1 cellular context compared by ENCODE assay signal in genomic region chr17:28701987-28702751, GRCh38.
TF ChIP-seq lines count a peak whose summit lies in the region.

No MANE protein-coding gene starts in this region.

TF ChIP-seq in HepG2, 621 proteins besides CTCF, POLR2A, EP300 and RAD21 (continued from another document and continues in another):
- no peak for TF ChIP-seq ZHX1 (CRISPR knock-in tag; IDR thresholded peaks at IDR 0.05; ENCODE audit: low read depth)
- no peak for TF ChIP-seq ARHGAP35 (CRISPR knock-in tag; IDR thresholded peaks at IDR 0.05; ENCODE audit: borderline replicate concordance)
- TF ChIP-seq ZSCAN5A (CRISPR knock-in tag; IDR thresholded peaks at IDR 0.05; ENCODE audit: borderline replicate concordance): no peak
- TF ChIP-seq, protein P1, sequence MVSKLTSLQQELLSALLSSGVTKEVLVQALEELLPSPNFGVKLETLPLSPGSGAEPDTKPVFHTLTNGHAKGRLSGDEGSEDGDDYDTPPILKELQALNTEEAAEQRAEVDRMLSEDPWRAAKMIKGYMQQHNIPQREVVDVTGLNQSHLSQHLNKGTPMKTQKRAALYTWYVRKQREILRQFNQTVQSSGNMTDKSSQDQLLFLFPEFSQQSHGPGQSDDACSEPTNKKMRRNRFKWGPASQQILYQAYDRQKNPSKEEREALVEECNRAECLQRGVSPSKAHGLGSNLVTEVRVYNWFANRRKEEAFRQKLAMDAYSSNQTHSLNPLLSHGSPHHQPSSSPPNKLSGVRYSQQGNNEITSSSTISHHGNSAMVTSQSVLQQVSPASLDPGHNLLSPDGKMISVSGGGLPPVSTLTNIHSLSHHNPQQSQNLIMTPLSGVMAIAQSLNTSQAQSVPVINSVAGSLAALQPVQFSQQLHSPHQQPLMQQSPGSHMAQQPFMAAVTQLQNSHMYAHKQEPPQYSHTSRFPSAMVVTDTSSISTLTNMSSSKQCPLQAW (CRISPR knock-in tag; IDR thresholded peaks at IDR 0.05): no peak
- TF ChIP-seq ZNF333 (CRISPR knock-in tag; IDR thresholded peaks at IDR 0.05; ENCODE audit: borderline replicate concordance): no peak
- TF ChIP-seq ZNF10 (CRISPR knock-in tag; IDR thresholded peaks at IDR 0.05; ENCODE audit: borderline replicate concordance, low read depth): no peak
- TF ChIP-seq, protein P2, sequence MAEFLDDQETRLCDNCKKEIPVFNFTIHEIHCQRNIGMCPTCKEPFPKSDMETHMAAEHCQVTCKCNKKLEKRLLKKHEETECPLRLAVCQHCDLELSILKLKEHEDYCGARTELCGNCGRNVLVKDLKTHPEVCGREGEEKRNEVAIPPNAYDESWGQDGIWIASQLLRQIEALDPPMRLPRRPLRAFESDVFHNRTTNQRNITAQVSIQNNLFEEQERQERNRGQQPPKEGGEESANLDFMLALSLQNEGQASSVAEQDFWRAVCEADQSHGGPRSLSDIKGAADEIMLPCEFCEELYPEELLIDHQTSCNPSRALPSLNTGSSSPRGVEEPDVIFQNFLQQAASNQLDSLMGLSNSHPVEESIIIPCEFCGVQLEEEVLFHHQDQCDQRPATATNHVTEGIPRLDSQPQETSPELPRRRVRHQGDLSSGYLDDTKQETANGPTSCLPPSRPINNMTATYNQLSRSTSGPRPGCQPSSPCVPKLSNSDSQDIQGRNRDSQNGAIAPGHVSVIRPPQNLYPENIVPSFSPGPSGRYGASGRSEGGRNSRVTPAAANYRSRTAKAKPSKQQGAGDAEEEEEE (CRISPR knock-in tag; IDR thresholded peaks at IDR 0.05; ENCODE audit: borderline replicate concordance): no peak
- no peak for TF ChIP-seq GABPB1 (CRISPR knock-in tag; IDR thresholded peaks at IDR 0.05)
- TF ChIP-seq SOX5 (CRISPR knock-in tag; IDR thresholded peaks at IDR 0.05; ENCODE audit: borderline replicate concordance): no peak
- TF ChIP-seq, protein P3, sequence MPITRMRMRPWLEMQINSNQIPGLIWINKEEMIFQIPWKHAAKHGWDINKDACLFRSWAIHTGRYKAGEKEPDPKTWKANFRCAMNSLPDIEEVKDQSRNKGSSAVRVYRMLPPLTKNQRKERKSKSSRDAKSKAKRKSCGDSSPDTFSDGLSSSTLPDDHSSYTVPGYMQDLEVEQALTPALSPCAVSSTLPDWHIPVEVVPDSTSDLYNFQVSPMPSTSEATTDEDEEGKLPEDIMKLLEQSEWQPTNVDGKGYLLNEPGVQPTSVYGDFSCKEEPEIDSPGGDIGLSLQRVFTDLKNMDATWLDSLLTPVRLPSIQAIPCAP (CRISPR knock-in tag; IDR thresholded peaks at IDR 0.05; ENCODE audit: low read depth): no peak
- no peak for TF ChIP-seq ZNF777 (CRISPR knock-in tag; IDR thresholded peaks at IDR 0.05)
- no peak for TF ChIP-seq KLF15 (CRISPR knock-in tag; IDR thresholded peaks at IDR 0.05; ENCODE audit: borderline replicate concordance)
- TF ChIP-seq FOSL1 (CRISPR knock-in tag; IDR thresholded peaks at IDR 0.05; ENCODE audit: borderline replicate concordance): no peak
- no peak for TF ChIP-seq ZBTB38 (CRISPR knock-in tag; IDR thresholded peaks at IDR 0.05)
- no peak for TF ChIP-seq THAP11 (CRISPR knock-in tag; IDR thresholded peaks at IDR 0.05)
- TF ChIP-seq, protein P4, sequence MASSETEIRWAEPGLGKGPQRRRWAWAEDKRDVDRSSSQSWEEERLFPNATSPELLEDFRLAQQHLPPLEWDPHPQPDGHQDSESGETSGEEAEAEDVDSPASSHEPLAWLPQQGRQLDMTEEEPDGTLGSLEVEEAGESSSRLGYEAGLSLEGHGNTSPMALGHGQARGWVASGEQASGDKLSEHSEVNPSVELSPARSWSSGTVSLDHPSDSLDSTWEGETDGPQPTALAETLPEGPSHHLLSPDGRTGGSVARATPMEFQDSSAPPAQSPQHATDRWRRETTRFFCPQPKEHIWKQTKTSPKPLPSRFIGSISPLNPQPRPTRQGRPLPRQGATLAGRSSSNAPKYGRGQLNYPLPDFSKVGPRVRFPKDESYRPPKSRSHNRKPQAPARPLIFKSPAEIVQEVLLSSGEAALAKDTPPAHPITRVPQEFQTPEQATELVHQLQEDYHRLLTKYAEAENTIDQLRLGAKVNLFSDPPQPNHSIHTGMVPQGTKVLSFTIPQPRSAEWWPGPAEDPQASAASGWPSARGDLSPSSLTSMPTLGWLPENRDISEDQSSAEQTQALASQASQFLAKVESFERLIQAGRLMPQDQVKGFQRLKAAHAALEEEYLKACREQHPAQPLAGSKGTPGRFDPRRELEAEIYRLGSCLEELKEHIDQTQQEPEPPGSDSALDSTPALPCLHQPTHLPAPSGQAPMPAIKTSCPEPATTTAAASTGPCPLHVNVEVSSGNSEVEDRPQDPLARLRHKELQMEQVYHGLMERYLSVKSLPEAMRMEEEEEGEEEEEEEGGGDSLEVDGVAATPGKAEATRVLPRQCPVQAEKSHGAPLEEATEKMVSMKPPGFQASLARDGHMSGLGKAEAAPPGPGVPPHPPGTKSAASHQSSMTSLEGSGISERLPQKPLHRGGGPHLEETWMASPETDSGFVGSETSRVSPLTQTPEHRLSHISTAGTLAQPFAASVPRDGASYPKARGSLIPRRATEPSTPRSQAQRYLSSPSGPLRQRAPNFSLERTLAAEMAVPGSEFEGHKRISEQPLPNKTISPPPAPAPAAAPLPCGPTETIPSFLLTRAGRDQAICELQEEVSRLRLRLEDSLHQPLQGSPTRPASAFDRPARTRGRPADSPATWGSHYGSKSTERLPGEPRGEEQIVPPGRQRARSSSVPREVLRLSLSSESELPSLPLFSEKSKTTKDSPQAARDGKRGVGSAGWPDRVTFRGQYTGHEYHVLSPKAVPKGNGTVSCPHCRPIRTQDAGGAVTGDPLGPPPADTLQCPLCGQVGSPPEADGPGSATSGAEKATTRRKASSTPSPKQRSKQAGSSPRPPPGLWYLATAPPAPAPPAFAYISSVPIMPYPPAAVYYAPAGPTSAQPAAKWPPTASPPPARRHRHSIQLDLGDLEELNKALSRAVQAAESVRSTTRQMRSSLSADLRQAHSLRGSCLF (CRISPR knock-in tag; IDR thresholded peaks at IDR 0.05; ENCODE audit: borderline replicate concordance): no peak
- TF ChIP-seq KLF13 (CRISPR knock-in tag; IDR thresholded peaks at IDR 0.05): no peak
- no peak for TF ChIP-seq ZNF329 (CRISPR knock-in tag; IDR thresholded peaks at IDR 0.05; ENCODE audit: low read depth)
- TF ChIP-seq ZNF75D (CRISPR knock-in tag; IDR thresholded peaks at IDR 0.05; ENCODE audit: borderline replicate concordance): no peak
- TF ChIP-seq ZNF441 (CRISPR knock-in tag; IDR thresholded peaks at IDR 0.05; ENCODE audit: borderline replicate concordance): no peak
- TF ChIP-seq PRPF4 (IDR thresholded peaks at IDR 0.05; ENCODE audit: low read depth, low read length, poor library complexity, severe bottlenecking): no peak
- no peak for TF ChIP-seq ZNF510 (CRISPR knock-in tag; IDR thresholded peaks at IDR 0.05; ENCODE audit: low read depth)
- no peak for TF ChIP-seq ADNP (CRISPR knock-in tag; IDR thresholded peaks at IDR 0.05)
- no peak for TF ChIP-seq ZNF543 (CRISPR knock-in tag; IDR thresholded peaks at IDR 0.05)
- TF ChIP-seq FOSL2 (CRISPR knock-in tag; IDR thresholded peaks at IDR 0.05): no peak
- TF ChIP-seq, protein P5, sequence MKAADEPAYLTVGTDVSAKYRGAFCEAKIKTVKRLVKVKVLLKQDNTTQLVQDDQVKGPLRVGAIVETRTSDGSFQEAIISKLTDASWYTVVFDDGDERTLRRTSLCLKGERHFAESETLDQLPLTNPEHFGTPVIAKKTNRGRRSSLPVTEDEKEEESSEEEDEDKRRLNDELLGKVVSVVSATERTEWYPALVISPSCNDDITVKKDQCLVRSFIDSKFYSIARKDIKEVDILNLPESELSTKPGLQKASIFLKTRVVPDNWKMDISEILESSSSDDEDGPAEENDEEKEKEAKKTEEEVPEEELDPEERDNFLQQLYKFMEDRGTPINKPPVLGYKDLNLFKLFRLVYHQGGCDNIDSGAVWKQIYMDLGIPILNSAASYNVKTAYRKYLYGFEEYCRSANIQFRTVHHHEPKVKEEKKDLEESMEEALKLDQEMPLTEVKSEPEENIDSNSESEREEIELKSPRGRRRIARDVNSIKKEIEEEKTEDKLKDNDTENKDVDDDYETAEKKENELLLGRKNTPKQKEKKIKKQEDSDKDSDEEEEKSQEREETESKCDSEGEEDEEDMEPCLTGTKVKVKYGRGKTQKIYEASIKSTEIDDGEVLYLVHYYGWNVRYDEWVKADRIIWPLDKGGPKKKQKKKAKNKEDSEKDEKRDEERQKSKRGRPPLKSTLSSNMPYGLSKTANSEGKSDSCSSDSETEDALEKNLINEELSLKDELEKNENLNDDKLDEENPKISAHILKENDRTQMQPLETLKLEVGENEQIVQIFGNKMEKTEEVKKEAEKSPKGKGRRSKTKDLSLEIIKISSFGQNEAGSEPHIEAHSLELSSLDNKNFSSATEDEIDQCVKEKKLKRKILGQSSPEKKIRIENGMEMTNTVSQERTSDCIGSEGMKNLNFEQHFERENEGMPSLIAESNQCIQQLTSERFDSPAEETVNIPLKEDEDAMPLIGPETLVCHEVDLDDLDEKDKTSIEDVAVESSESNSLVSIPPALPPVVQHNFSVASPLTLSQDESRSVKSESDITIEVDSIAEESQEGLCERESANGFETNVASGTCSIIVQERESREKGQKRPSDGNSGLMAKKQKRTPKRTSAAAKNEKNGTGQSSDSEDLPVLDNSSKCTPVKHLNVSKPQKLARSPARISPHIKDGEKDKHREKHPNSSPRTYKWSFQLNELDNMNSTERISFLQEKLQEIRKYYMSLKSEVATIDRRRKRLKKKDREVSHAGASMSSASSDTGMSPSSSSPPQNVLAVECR (CRISPR knock-in tag; IDR thresholded peaks at IDR 0.05; ENCODE audit: borderline replicate concordance): no peak; the same call in 1 of the 2 replicates
- TF ChIP-seq, protein P6, sequence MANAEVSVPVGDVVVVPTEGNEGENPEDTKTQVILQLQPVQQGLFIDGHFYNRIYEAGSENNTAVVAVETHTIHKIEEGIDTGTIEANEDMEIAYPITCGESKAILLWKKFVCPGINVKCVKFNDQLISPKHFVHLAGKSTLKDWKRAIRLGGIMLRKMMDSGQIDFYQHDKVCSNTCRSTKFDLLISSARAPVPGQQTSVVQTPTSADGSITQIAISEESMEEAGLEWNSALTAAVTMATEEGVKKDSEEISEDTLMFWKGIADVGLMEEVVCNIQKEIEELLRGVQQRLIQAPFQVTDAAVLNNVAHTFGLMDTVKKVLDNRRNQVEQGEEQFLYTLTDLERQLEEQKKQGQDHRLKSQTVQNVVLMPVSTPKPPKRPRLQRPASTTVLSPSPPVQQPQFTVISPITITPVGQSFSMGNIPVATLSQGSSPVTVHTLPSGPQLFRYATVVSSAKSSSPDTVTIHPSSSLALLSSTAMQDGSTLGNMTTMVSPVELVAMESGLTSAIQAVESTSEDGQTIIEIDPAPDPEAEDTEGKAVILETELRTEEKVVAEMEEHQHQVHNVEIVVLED (CRISPR knock-in tag; IDR thresholded peaks at IDR 0.05; ENCODE audit: borderline replicate concordance): no peak
- no peak for TF ChIP-seq ZNF383 (CRISPR knock-in tag; IDR thresholded peaks at IDR 0.05; ENCODE audit: borderline replicate concordance)
- TF ChIP-seq ZNF292 (CRISPR knock-in tag; IDR thresholded peaks at IDR 0.05; ENCODE audit: borderline replicate concordance, low read depth): peak; percentile 36; the same call in 1 of the 2 replicates
- TF ChIP-seq JARID2 (CRISPR knock-in tag; IDR thresholded peaks at IDR 0.05; ENCODE audit: insufficient replicate concordance): no peak
- TF ChIP-seq ZSCAN9 (CRISPR knock-in tag; IDR thresholded peaks at IDR 0.05; ENCODE audit: borderline replicate concordance): no peak
- no peak for TF ChIP-seq ZNF713 (CRISPR knock-in tag; IDR thresholded peaks at IDR 0.05)
- TF ChIP-seq JDP2 (CRISPR knock-in tag; IDR thresholded peaks at IDR 0.05; ENCODE audit: borderline replicate concordance): no peak
- no peak for TF ChIP-seq GFI1 (CRISPR knock-in tag; IDR thresholded peaks at IDR 0.05; ENCODE audit: borderline replicate concordance)
- peak; percentile 91 for TF ChIP-seq HNRNPL (IDR thresholded peaks at IDR 0.05; ENCODE audit: low read depth, low read length)
- no peak for TF ChIP-seq NPAS2 (CRISPR knock-in tag; IDR thresholded peaks at IDR 0.05; ENCODE audit: borderline replicate concordance)
- no peak for TF ChIP-seq RBFOX2 (IDR thresholded peaks at IDR 0.05; ENCODE audit: low read depth, low read length)
- TF ChIP-seq RORA (CRISPR knock-in tag; IDR thresholded peaks at IDR 0.05): no peak
